In genomic region chr4:112896326-112896892, GRCh38 we compare ENCODE assay signal across 20 cellular contexts.
DNase-seq lines count a peak whose midpoint lies in the region; ATAC-seq, FAIRE-seq and TF ChIP-seq lines count a peak whose summit lies in the region.
"Had no signal": no experiment of that assay in that cellular context is flagged by ENCODE, and none has a peak within 500 bp of the region (broad histone marks: within the 10 kb centered on the region; RNA-seq: fewer than 3 reads in every experiment).

No MANE protein-coding gene starts in this region.

- TF ChIP-seq EP300 in sigmoid colon (IDR thresholded peaks at IDR 0.05), result no peak

- intact Hi-C loops in sigmoid colon (cut with DNase I), result loop anchor here (5.0 kb wide), 1 partner anchor 39 kb away; no protein-coding TSS in a partner anchor

- TF ChIP-seq POLR2A in GM12891 (IDR thresholded peaks at IDR 0.05; ENCODE audit: low read depth, low read length) (no peak), sigmoid colon (IDR thresholded peaks at IDR 0.05) (no peak)

- 12 to 29% methylated on average over 3 of the region's 3 CpGs for WGBS in sigmoid colon, 2 donors

- H3K4me3 ChIP-seq in adipocyte (ENCODE audit: low read length) (no peak overlapping the region), sigmoid colon (peak overlapping the region in 2 of 4 donors; percentile 23 to 27)
- H3K4me3 ChIP-seq: gastrocnemius medialis, spleen had no signal

- peak overlapping the region; percentile 81 for H3K27ac ChIP-seq in layer of hippocampus (ENCODE audit: low read depth, low read length)
- H3K27ac ChIP-seq in sigmoid colon, result peak overlapping the region; percentile 67 to 79 (median 74)
- H3K27ac ChIP-seq: spleen had no signal

- no peak for ATAC-seq in GM18870 (IDR thresholded peaks at IDR 0.05; ENCODE audit: unreplicated experiment)
- ATAC-seq: HepG2 had no signal

- no peaks in the 10 kb centered on the region for H3K36me3 ChIP-seq in adipocyte (ENCODE audit: control insufficient read depth, insufficient read depth, low read length, severe bottlenecking)
- H3K36me3 ChIP-seq in sigmoid colon, result no peaks in the 10 kb centered on the region
- H3K36me3 ChIP-seq: gastrocnemius medialis, spleen had no signal

- H3K9me3 ChIP-seq in adipocyte (ENCODE audit: control insufficient read depth, low read length), result no peaks in the 10 kb centered on the region
- H3K9me3 ChIP-seq in sigmoid colon, result no peaks in the 10 kb centered on the region
- H3K9me3 ChIP-seq: gastrocnemius medialis, spleen had no signal

- H3K9ac ChIP-seq in adipocyte (ENCODE audit: low read length), result peak overlapping the region; percentile 5

- FAIRE-seq in GM12891 (lab: Jason Lieb, UNC), result peak; percentile 48
- FAIRE-seq: endothelial cell of umbilical vein, HepG2 had no signal

- no peak for TF ChIP-seq CTCF in sigmoid colon (IDR thresholded peaks at IDR 0.05)

- DNase-seq in GM12891 (ENCODE audit: insufficient read length, low spot score) (no peak), adipocyte (ENCODE audit: low read depth) (no peak), sigmoid colon (no peak), NCI-H226 (no peak), SIG-M5 treated with dmso at 0.1 percent for 504 hours (lab: John Stamatoyannopoulos, UW; ENCODE audit: unreplicated experiment) (no peak), NCI-H2081 (lab: John Stamatoyannopoulos, UW) (no peak)
- DNase-seq: activated CD4-positive, alpha-beta T cell treated with anti-CD3 and anti-CD28 coated beads for 4 hours; activated naive CD8-positive, alpha-beta T cell treated with anti-CD3 and anti-CD28 coated beads, Interleukin-2, amount 10 ng/mL, durations not matched to agents 7 days and 5 days; CD8-positive, alpha-beta memory T cell; EL; gastrocnemius medialis; MM.1S; NCI-H1930; NCI-H748 treated with DMSO at 0.1 percent for 48 hours; spleen; stimulated activated naive CD4-positive, alpha-beta T cell treated with Interleukin-2 at 50 U/mL for 16 hours had no signal

- no peaks in the 10 kb centered on the region for H3K27me3 ChIP-seq in adipocyte (replicated peaks; ENCODE audit: control insufficient read depth, insufficient read depth, low read length)
- H3K27me3 ChIP-seq in layer of hippocampus (ENCODE audit: control insufficient read depth, insufficient read depth, low read length), result no peaks in the 10 kb centered on the region
- H3K27me3 ChIP-seq in sigmoid colon, result no peaks in the 10 kb centered on the region
- H3K27me3 ChIP-seq: gastrocnemius medialis, spleen had no signal

- H3K4me1 ChIP-seq in adipocyte (ENCODE audit: control insufficient read depth, insufficient read depth, low read length) (peaks cover 19% of the 10 kb centered on the region), sigmoid colon (peaks cover 0 to 35% (median 24%) of the 10 kb centered on the region in 4 donors)
- H3K4me1 ChIP-seq: spleen had no signal

TF ChIP-seq in GM12891, 5 proteins besides CTCF, POLR2A, EP300 and RAD21:
- no peak for TF ChIP-seq PAX5 (IDR thresholded peaks at IDR 0.05; ENCODE audit: insufficient read depth, low read length, severe bottlenecking)
